In genomic region chr9:6328103-6328502, GRCh38 we compare ENCODE assay signal across 1 cellular context.
TF ChIP-seq lines count a peak whose summit lies in the region.

TSS of gene TPD52L3 (plus strand) at chr9:6328375. CDS start at chr9:6328596, 221 bp downstream.

TF ChIP-seq in K562, 482 proteins besides CTCF, POLR2A, EP300 and RAD21 (continued from another document):
- TF ChIP-seq, protein P1, sequence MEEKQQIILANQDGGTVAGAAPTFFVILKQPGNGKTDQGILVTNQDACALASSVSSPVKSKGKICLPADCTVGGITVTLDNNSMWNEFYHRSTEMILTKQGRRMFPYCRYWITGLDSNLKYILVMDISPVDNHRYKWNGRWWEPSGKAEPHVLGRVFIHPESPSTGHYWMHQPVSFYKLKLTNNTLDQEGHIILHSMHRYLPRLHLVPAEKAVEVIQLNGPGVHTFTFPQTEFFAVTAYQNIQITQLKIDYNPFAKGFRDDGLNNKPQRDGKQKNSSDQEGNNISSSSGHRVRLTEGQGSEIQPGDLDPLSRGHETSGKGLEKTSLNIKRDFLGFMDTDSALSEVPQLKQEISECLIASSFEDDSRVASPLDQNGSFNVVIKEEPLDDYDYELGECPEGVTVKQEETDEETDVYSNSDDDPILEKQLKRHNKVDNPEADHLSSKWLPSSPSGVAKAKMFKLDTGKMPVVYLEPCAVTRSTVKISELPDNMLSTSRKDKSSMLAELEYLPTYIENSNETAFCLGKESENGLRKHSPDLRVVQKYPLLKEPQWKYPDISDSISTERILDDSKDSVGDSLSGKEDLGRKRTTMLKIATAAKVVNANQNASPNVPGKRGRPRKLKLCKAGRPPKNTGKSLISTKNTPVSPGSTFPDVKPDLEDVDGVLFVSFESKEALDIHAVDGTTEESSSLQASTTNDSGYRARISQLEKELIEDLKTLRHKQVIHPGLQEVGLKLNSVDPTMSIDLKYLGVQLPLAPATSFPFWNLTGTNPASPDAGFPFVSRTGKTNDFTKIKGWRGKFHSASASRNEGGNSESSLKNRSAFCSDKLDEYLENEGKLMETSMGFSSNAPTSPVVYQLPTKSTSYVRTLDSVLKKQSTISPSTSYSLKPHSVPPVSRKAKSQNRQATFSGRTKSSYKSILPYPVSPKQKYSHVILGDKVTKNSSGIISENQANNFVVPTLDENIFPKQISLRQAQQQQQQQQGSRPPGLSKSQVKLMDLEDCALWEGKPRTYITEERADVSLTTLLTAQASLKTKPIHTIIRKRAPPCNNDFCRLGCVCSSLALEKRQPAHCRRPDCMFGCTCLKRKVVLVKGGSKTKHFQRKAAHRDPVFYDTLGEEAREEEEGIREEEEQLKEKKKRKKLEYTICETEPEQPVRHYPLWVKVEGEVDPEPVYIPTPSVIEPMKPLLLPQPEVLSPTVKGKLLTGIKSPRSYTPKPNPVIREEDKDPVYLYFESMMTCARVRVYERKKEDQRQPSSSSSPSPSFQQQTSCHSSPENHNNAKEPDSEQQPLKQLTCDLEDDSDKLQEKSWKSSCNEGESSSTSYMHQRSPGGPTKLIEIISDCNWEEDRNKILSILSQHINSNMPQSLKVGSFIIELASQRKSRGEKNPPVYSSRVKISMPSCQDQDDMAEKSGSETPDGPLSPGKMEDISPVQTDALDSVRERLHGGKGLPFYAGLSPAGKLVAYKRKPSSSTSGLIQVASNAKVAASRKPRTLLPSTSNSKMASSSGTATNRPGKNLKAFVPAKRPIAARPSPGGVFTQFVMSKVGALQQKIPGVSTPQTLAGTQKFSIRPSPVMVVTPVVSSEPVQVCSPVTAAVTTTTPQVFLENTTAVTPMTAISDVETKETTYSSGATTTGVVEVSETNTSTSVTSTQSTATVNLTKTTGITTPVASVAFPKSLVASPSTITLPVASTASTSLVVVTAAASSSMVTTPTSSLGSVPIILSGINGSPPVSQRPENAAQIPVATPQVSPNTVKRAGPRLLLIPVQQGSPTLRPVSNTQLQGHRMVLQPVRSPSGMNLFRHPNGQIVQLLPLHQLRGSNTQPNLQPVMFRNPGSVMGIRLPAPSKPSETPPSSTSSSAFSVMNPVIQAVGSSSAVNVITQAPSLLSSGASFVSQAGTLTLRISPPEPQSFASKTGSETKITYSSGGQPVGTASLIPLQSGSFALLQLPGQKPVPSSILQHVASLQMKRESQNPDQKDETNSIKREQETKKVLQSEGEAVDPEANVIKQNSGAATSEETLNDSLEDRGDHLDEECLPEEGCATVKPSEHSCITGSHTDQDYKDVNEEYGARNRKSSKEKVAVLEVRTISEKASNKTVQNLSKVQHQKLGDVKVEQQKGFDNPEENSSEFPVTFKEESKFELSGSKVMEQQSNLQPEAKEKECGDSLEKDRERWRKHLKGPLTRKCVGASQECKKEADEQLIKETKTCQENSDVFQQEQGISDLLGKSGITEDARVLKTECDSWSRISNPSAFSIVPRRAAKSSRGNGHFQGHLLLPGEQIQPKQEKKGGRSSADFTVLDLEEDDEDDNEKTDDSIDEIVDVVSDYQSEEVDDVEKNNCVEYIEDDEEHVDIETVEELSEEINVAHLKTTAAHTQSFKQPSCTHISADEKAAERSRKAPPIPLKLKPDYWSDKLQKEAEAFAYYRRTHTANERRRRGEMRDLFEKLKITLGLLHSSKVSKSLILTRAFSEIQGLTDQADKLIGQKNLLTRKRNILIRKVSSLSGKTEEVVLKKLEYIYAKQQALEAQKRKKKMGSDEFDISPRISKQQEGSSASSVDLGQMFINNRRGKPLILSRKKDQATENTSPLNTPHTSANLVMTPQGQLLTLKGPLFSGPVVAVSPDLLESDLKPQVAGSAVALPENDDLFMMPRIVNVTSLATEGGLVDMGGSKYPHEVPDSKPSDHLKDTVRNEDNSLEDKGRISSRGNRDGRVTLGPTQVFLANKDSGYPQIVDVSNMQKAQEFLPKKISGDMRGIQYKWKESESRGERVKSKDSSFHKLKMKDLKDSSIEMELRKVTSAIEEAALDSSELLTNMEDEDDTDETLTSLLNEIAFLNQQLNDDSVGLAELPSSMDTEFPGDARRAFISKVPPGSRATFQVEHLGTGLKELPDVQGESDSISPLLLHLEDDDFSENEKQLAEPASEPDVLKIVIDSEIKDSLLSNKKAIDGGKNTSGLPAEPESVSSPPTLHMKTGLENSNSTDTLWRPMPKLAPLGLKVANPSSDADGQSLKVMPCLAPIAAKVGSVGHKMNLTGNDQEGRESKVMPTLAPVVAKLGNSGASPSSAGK (IDR thresholded peaks at IDR 0.05), result peak; percentile 18; the same call in 1 of the 2 replicates
- TF ChIP-seq PTBP1 (IDR thresholded peaks at IDR 0.05; ENCODE audit: low read depth, low read length) (no peak), THRAP3 (IDR thresholded peaks at IDR 0.05; ENCODE audit: borderline replicate concordance) (no peak), NONO (IDR thresholded peaks at IDR 0.05; ENCODE audit: low read depth in 2 of 2, low read length in 1 of 2) (no peak), TEAD2 (tag; IDR thresholded peaks at IDR 0.05) (no peak), L3MBTL2 (IDR thresholded peaks at IDR 0.05) (peak; percentile 41; the same call in 1 of the 2 replicates), CSDE1 (IDR thresholded peaks at IDR 0.05) (no peak), NR2C1 (IDR thresholded peaks at IDR 0.05) (0 out of 2 replicates have a peak, but pooled peaks have one; percentile 16), NR2C1 (tag; IDR thresholded peaks at IDR 0.05) (no peak), HNRNPLL (IDR thresholded peaks at IDR 0.05; ENCODE audit: low read depth, low read length, poor library complexity, severe bottlenecking) (no peak), ZFX (CRISPR knock-in tag; IDR thresholded peaks at IDR 0.05) (no peak), ELF2 (CRISPR knock-in tag; IDR thresholded peaks at IDR 0.05) (no peak), SRF (CRISPR knock-in tag; IDR thresholded peaks at IDR 0.05) (no peak), ZNF830 (CRISPR knock-in tag; IDR thresholded peaks at IDR 0.05) (no peak), RBFOX2 (IDR thresholded peaks at IDR 0.05; ENCODE audit: low read depth, low read length) (no peak), CREB1 (IDR thresholded peaks at IDR 0.05) (no peak), CREB1 (CRISPR knock-in tag; IDR thresholded peaks at IDR 0.05) (no peak), NCOA4 (IDR thresholded peaks at IDR 0.05; ENCODE audit: partially characterized antibody) (no peak), DNMT1 (IDR thresholded peaks at IDR 0.05) (no peak)
- TF ChIP-seq, protein P2, sequence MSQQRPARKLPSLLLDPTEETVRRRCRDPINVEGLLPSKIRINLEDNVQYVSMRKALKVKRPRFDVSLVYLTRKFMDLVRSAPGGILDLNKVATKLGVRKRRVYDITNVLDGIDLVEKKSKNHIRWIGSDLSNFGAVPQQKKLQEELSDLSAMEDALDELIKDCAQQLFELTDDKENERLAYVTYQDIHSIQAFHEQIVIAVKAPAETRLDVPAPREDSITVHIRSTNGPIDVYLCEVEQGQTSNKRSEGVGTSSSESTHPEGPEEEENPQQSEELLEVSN (IDR thresholded peaks at IDR 0.05; ENCODE audit: borderline replicate concordance in 1 of 2, extremely low read depth in 1 of 2, insufficient read depth in 1 of 2, insufficient read length in 1 of 2, low read depth in 1 of 2, low read length in 1 of 2, poor library complexity in 1 of 2, severe bottlenecking in 1 of 2), result peak in 1 of 2 experiments; percentile 62
